Comparison of ENCODE assay signal across 24 cellular contexts in genomic region chr12:10600988-10601387, GRCh38.
"Had no signal": no experiment of that assay in that cellular context is flagged by ENCODE, and none has a peak within 500 bp of the region (broad histone marks: within the 10 kb centered on the region; RNA-seq: fewer than 3 reads in every experiment).

No MANE protein-coding gene starts in this region.

- DNase-seq: colonic mucosa; effector CD8-positive, alpha-beta T cell; foreskin keratinocyte; heart left ventricle; left colon; left ventricle myocardium superior; lower lobe of right lung; occipital lobe; ovary; posterior cingulate gyrus; psoas muscle; right cardiac atrium; sigmoid colon; stimulated activated CD4-positive, alpha-beta T cell treated with anti-CD3 and anti-CD28 coated beads, Interleukin-2, amount 100 ng/mL, for 24 hours; stimulated activated CD4-positive, alpha-beta T cell treated with anti-CD3 and anti-CD28 coated beads, Interleukin-4, amount 100 ng/mL, for 24 hours; stimulated activated naive CD8-positive, alpha-beta T cell treated with anti-CD3 and anti-CD28 coated beads, Interleukin-15, Interleukin-2, amounts not matched to agents 100 U/mL and 50 U/mL, for 24 hours; substantia nigra; testis; tibial artery had no signal

- H3K27ac Mint-ChIP-seq: dendritic cell treated with granulocyte-macrophage colony-stimulating factor and Interleukin-4, amounts not matched to agents 40 ng/mL and 50 ng/mL, for 4 days; nephron; stimulated activated memory B cell treated with anti-CD40 and anti-IgM and Interleukin-4, amounts not matched to agents 10 μg/mL and 1 μg/mL and 100 μg/mL, for 72 hours; type B pancreatic cell had no signal

- H3K4me3 Mint-ChIP-seq: dendritic cell treated with granulocyte-macrophage colony-stimulating factor and Interleukin-4, amounts not matched to agents 40 ng/mL and 50 ng/mL, for 4 days; nephron; stimulated activated memory B cell treated with anti-CD40 and anti-IgM and Interleukin-4, amounts not matched to agents 10 μg/mL and 1 μg/mL and 100 μg/mL, for 72 hours; type B pancreatic cell had no signal

- H3K27me3 Mint-ChIP-seq: dendritic cell treated with granulocyte-macrophage colony-stimulating factor and Interleukin-4, amounts not matched to agents 40 ng/mL and 50 ng/mL, for 4 days; stimulated activated memory B cell treated with anti-CD40 and anti-IgM and Interleukin-4, amounts not matched to agents 10 μg/mL and 1 μg/mL and 100 μg/mL, for 72 hours; type B pancreatic cell had no signal

- H3K9me3 Mint-ChIP-seq: dendritic cell treated with granulocyte-macrophage colony-stimulating factor and Interleukin-4, amounts not matched to agents 40 ng/mL and 50 ng/mL, for 4 days; nephron; stimulated activated memory B cell treated with anti-CD40 and anti-IgM and Interleukin-4, amounts not matched to agents 10 μg/mL and 1 μg/mL and 100 μg/mL, for 72 hours; type B pancreatic cell had no signal

- ATAC-seq: foreskin keratinocyte; gastroesophageal sphincter; heart left ventricle; left colon; left ventricle myocardium superior; lower lobe of right lung; psoas muscle; right cardiac atrium; stimulated activated memory B cell treated with anti-CD40 and anti-IgM and Interleukin-4, amounts not matched to agents 10 μg/mL and 1 μg/mL and 100 μg/mL, for 72 hours; stimulated activated naive CD8-positive, alpha-beta T cell treated with anti-CD3 and anti-CD28 coated beads, Interleukin-15, Interleukin-2, amounts not matched to agents 100 U/mL and 50 U/mL, for 24 hours had no signal

- H3K4me1 Mint-ChIP-seq: nephron; stimulated activated memory B cell treated with anti-CD40 and anti-IgM and Interleukin-4, amounts not matched to agents 10 μg/mL and 1 μg/mL and 100 μg/mL, for 72 hours had no signal
